20 cellular contexts compared by ENCODE assay signal in the genomic region with DNA sequence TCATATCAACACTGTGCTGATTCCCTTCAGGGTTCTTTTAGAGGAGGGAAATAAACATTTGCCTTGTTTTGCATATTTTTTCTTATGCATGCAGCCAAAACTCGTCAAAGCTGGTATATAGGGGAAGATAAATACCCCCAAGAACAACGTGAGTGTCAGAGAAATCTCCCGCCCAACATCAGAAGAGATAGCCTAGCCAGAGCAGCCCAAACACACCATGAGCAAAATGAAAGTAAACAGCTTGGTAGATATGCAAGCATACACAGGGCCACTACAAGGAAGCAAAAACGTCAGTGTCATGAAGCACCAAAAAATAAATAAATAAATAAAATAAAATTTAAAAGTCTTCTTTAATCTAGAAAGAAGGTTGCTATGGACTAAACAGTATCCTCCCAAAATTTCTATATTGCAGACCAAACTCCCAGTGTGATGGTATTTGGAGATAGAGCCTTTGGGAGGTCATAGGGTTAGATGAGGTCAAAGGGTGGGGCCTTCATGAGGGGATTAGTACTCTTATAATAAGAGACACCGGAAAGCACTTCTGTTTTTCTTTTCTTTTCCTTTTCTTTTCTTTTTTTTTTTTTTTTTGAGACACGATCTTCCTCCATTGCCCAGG. TPM values are rescaled to one million over a fixed set of nuclear protein-coding genes. Genes with fewer than 3 reads are reported as not detected.
A peak's percentile ranks its signal among the peaks of the same experiment; 100 is the strongest.
DNase-seq lines count a peak whose midpoint lies in the region; ATAC-seq and TF ChIP-seq lines count a peak whose summit lies in the region.
"Had no signal": no experiment of that assay in that cellular context is flagged by ENCODE, and none has a peak within 500 bp of the region (broad histone marks: within the 10 kb centered on the region; RNA-seq: fewer than 3 reads in every experiment).

No MANE protein-coding gene starts in this region.

- H3K9me3 ChIP-seq in suprapubic skin: no peaks in the 10 kb centered on the region

- H3K27ac Mint-ChIP-seq in natural killer cell: no peak overlapping the region
- H3K27ac Mint-ChIP-seq in natural killer cell treated with Interleukin-12 subunit alpha and Interleukin-12 subunit beta and Interleukin-15 and Interleukin-18, amount 100 ng/mL, for 72 hours: no peak overlapping the region
- H3K27ac Mint-ChIP-seq: endodermal cell had no signal

- H3K4me1 ChIP-seq in suprapubic skin: no peaks in the 10 kb centered on the region
- H3K4me1 ChIP-seq: parathyroid adenoma had no signal

- ATAC-seq in natural killer cell: peak in 2 of 3 donors; percentile 46 to 50
- ATAC-seq in natural killer cell treated with Interleukin-12 subunit alpha and Interleukin-12 subunit beta and Interleukin-15 and Interleukin-18, amount 100 ng/mL, for 72 hours: no peak

- no peak overlapping the region for H3K4me3 ChIP-seq in fibroblast of villous mesenchyme (ENCODE audit: low read depth, low read length)
- peak overlapping the region; percentile 18 for H3K4me3 ChIP-seq in suprapubic skin
- H3K4me3 ChIP-seq: skin epidermis had no signal

- TF ChIP-seq CTCF in natural killer cell (IDR thresholded peaks at IDR 0.05): no peak
- TF ChIP-seq CTCF in fibroblast of villous mesenchyme (IDR thresholded peaks at IDR 0.05; ENCODE audit: insufficient read depth, low read depth, low read length): no peak
- TF ChIP-seq CTCF in suprapubic skin (IDR thresholded peaks at IDR 0.05): no peak

- no peaks in the 10 kb centered on the region for H3K4me1 Mint-ChIP-seq in natural killer cell
- H3K4me1 Mint-ChIP-seq in natural killer cell treated with Interleukin-12 subunit alpha and Interleukin-12 subunit beta and Interleukin-15 and Interleukin-18, amount 100 ng/mL, for 72 hours (ENCODE audit: low read depth in 2 of 2): peaks cover 0 to 3% of the 10 kb centered on the region in 2 donors
- H3K4me1 Mint-ChIP-seq: endodermal cell had no signal

- H3K36me3 Mint-ChIP-seq in natural killer cell: no peaks in the 10 kb centered on the region
- no peaks in the 10 kb centered on the region for H3K36me3 Mint-ChIP-seq in natural killer cell treated with Interleukin-12 subunit alpha and Interleukin-12 subunit beta and Interleukin-15 and Interleukin-18, amount 100 ng/mL, for 72 hours

- H3K36me3 ChIP-seq in suprapubic skin: no peaks in the 10 kb centered on the region

- peaks cover 12 to 15% of the 10 kb centered on the region in 2 donors for H3K27me3 Mint-ChIP-seq in natural killer cell (ENCODE audit: low read depth in 2 of 2)
- H3K27me3 Mint-ChIP-seq in natural killer cell treated with Interleukin-12 subunit alpha and Interleukin-12 subunit beta and Interleukin-15 and Interleukin-18, amount 100 ng/mL, for 72 hours: peaks cover 13 to 16% of the 10 kb centered on the region in 2 donors

- TF ChIP-seq EP300 in suprapubic skin (IDR thresholded peaks at IDR 0.05): no peak

- no peak for TF ChIP-seq POLR2A in suprapubic skin (IDR thresholded peaks at IDR 0.05)

- peaks cover 2% of the 10 kb centered on the region for H3K27me3 ChIP-seq in suprapubic skin

- 47% methylated on average over 6 of the region's 6 CpGs for WGBS in suprapubic skin

- no peaks in the 10 kb centered on the region for H3K9me3 Mint-ChIP-seq in natural killer cell
- H3K9me3 Mint-ChIP-seq in natural killer cell treated with Interleukin-12 subunit alpha and Interleukin-12 subunit beta and Interleukin-15 and Interleukin-18, amount 100 ng/mL, for 72 hours: no peaks in the 10 kb centered on the region

- H3K27ac ChIP-seq in suprapubic skin: no peak overlapping the region
- H3K27ac ChIP-seq: HL-60, parathyroid adenoma, skin epidermis had no signal

- intact Hi-C loops in natural killer cell (cut with micrococcal nuclease): no loop called here

- H3K4me3 Mint-ChIP-seq in natural killer cell: no peak overlapping the region
- H3K4me3 Mint-ChIP-seq in natural killer cell treated with Interleukin-12 subunit alpha and Interleukin-12 subunit beta and Interleukin-15 and Interleukin-18, amount 100 ng/mL, for 72 hours: no peak overlapping the region
- H3K4me3 Mint-ChIP-seq: endodermal cell had no signal

- no peak for DNase-seq in natural killer cell
- no peak for DNase-seq in natural killer cell treated with Interleukin-12 subunit alpha and Interleukin-12 subunit beta and Interleukin-15 and Interleukin-18, amount 100 ng/mL, for 72 hours (ENCODE audit: low spot score)
- peak; percentile 37 for DNase-seq in RPMI7951 (ENCODE audit: low read depth)
- DNase-seq in fibroblast of villous mesenchyme (ENCODE audit: low read depth): peak; percentile 42
- DNase-seq in suprapubic skin (ENCODE audit: low spot score in 2 of 2): no peak
- DNase-seq in activated gamma-delta T cell (lab: John Stamatoyannopoulos, UW): no peak
- DNase-seq in NCI-H1694 treated with DMSO at 0.1 percent for 48 hours (lab: John Stamatoyannopoulos, UW): no peak
- DNase-seq in dedifferentiated amniotic fluid mesenchymal stem cell (ENCODE audit: extremely low spot score): no peak
- DNase-seq: activated CD4-positive, alpha-beta T cell treated with anti-CD3 and anti-CD28 coated beads for 1 hour; activated gamma-delta T cell treated with Interleukin-2 at 50 U/mL for 16 hours; anterior cingulate cortex; GF-D8; NCI-H1092; NK-92 treated with Interleukin-12 subunit alpha and Interleukin-12 subunit beta, amount 100 ng/mL, for 24 hours; stimulated activated CD4-positive, alpha-beta T cell treated with anti-CD3 and anti-CD28 coated beads, Interleukin-4, amount 100 ng/mL, for 4 hours; stimulated activated CD8-positive, alpha-beta memory T cell treated with anti-CD3 and anti-CD28 coated beads, Interleukin-4, amount 100 ng/mL, for 48 hours had no signal

RNA-seq across cellular contexts. Expression of gene EIF5, which starts 22.2 kb away (rescaled TPM):
- total RNA-seq in natural killer cell (100 to 1,000 TPM; 498 to 670 (median 594) TPM), fibroblast of villous mesenchyme (122 and 124 TPM in 2 replicates), suprapubic skin (100 to 1,000 TPM; 167 to 241 (median 194) TPM)
- total RNA-seq in natural killer cell treated with Interleukin-12 subunit alpha and Interleukin-12 subunit beta and Interleukin-15 and Interleukin-18, amount 100 ng/mL, for 72 hours: 100 to 1,000 TPM; 246 to 316 TPM
- 103 and 123 TPM in 2 replicates for total RNA-seq in RPMI7951 (2014; rRNA removed; shearing (Covaris generic))

RNA-seq across cellular contexts. Expression of gene MARK3, which starts 29.0 kb away (rescaled TPM):
- total RNA-seq in natural killer cell (100 to 1,000 TPM; 138 to 167 (median 152) TPM), fibroblast of villous mesenchyme (79.2 and 108 TPM in 2 replicates), suprapubic skin (10 to 100 TPM; 44.6 to 95.2 (median 57.2) TPM)
- 100 to 1,000 TPM; 101 to 165 TPM for total RNA-seq in natural killer cell treated with Interleukin-12 subunit alpha and Interleukin-12 subunit beta and Interleukin-15 and Interleukin-18, amount 100 ng/mL, for 72 hours
- total RNA-seq in RPMI7951 (2014; rRNA removed; shearing (Covaris generic)): 45.9 and 61.9 TPM in 2 replicates

Comparison
In these comparisons a context has a peak if more than half of its experiments do, and no peak if none do; other contexts are left out.
1. ATAC-seq: peak in natural killer cell (2 of 3); none in natural killer cell treated with Interleukin-12 subunit alpha and Interleukin-12 subunit beta and Interleukin-15 and Interleukin-18, amount 100 ng/mL, for 72 hours (0 of 2).
2. DNase-seq: peak in RPMI7951 (single experiment) and fibroblast of villous mesenchyme (single experiment); none in natural killer cell (single experiment), natural killer cell treated with Interleukin-12 subunit alpha and Interleukin-12 subunit beta and Interleukin-15 and Interleukin-18, amount 100 ng/mL, for 72 hours (single experiment), suprapubic skin (0 of 2), activated gamma-delta T cell (single experiment), NCI-H1694 treated with DMSO at 0.1 percent for 48 hours (single experiment) and dedifferentiated amniotic fluid mesenchymal stem cell (single experiment).